In genomic region chr9:137034039-137034708, GRCh38 we compare ENCODE assay signal across 10 cellular contexts. TPM values are rescaled to one million over a fixed set of nuclear protein-coding genes. Genes with fewer than 3 reads are reported as not detected.
DNase-seq lines count a peak whose midpoint lies in the region; ATAC-seq and TF ChIP-seq lines count a peak whose summit lies in the region.
"Had no signal": no experiment of that assay in that cellular context is flagged by ENCODE, and none has a peak within 500 bp of the region (broad histone marks: within the 10 kb centered on the region; RNA-seq: fewer than 3 reads in every experiment).

No MANE protein-coding gene starts in this region.

- POLR2A ChIA-PET in T-cell (lab: Charles Lee) = interaction anchor here in 1 of 2 donors (0.6 kb wide), 2 partner anchors 9 to 46 kb away, joined by 3 read pairs; no protein-coding TSS in a partner anchor

- peak overlapping the region; percentile 39 for H3K4me3 ChIP-seq in lower lobe of right lung

- no peaks in the 10 kb centered on the region for H3K36me3 Mint-ChIP-seq in T-cell

- no peaks in the 10 kb centered on the region for H3K27me3 ChIP-seq in lower lobe of right lung (ENCODE audit: low read depth)

- H3K9me3 Mint-ChIP-seq in T-cell = no peaks in the 10 kb centered on the region

- peak; percentile 7 for ATAC-seq in GM18861 (IDR thresholded peaks at IDR 0.05; ENCODE audit: unreplicated experiment)
- ATAC-seq in T-cell (replicated peaks in 1 of 4) = no peak
- ATAC-seq in lower lobe of right lung = no peak

- CTCF ChIA-PET in T-cell (lab: Charles Lee) = interaction anchor here (0.5 to 1.9 kb wide), 13 partner anchors 9 to 256 kb away, joined by 3 to 19 read pairs (median 5); partner anchors contain the start of genes AJM1 (in 1 of the 2), NPDC1 (in 1 of the 2) and TMEM141 (in 1 of the 2)

- peak overlapping the region; percentile 88 to 93 for H3K27ac Mint-ChIP-seq in T-cell

- H3K36me3 ChIP-seq in lower lobe of right lung = peaks cover 11% of the 10 kb centered on the region

- peaks cover 0 to 2% of the 10 kb centered on the region in 2 donors for H3K27me3 Mint-ChIP-seq in T-cell

- peaks cover 38 to 47% (median 43%) of the 10 kb centered on the region in 3 donors for H3K4me1 Mint-ChIP-seq in T-cell

- no peaks in the 10 kb centered on the region for H3K9me3 ChIP-seq in lower lobe of right lung

- intact Hi-C loops in lower lobe of right lung (cut with DNase I) = no loop called here

- H3K4me3 Mint-ChIP-seq in T-cell = peak overlapping the region; percentile 59 to 82 (median 75)

- no peak for TF ChIP-seq CTCF in lower lobe of right lung (IDR thresholded peaks at IDR 0.05)

- peak overlapping the region; percentile 58 for H3K27ac ChIP-seq in lower lobe of right lung
- H3K27ac ChIP-seq: SK-N-MC had no signal

- DNase-seq in CD1c-positive myeloid dendritic cell (ENCODE audit: extremely low spot score) (peak; percentile 53), T-cell (no peak), lower lobe of right lung (no peak), DMS114 treated with DMSO at 0.1 percent for 48 hours (lab: John Stamatoyannopoulos, UW; ENCODE audit: unreplicated experiment) (no peak), NCI-H526 treated with DMSO at 0.1 percent for 48 hours (lab: John Stamatoyannopoulos, UW) (no peak), ureter (ENCODE audit: low spot score) (no peak)

- H3K4me1 ChIP-seq in lower lobe of right lung = peaks cover 50% of the 10 kb centered on the region

RNA-seq across cellular contexts. Expression of gene FUT7, which starts 2.3 kb away (rescaled TPM):
- total RNA-seq in T-cell (1 to 10 TPM; 1.1 to 7.7 (median 5.1) TPM), lower lobe of right lung (1.1 TPM), ureter (not detected)
- total RNA-seq: fibroblast of villous mesenchyme, myocyte had no signal

RNA-seq across cellular contexts. Expression of gene ABCA2, which starts 6.1 kb away (rescaled TPM):
- total RNA-seq in T-cell (100 to 1,000 TPM in 3 of 5 donors, 10 to 100 TPM in 2; 58.6 to 138 (median 121) TPM), lower lobe of right lung (45.0 TPM), ureter (25.7 TPM)

RNA-seq across cellular contexts. Expression of gene NPDC1, which starts 11.8 kb away (rescaled TPM):
- 10 to 100 TPM; 32.4 to 76.7 (median 57.0) TPM for total RNA-seq in T-cell
- total RNA-seq in lower lobe of right lung = 124 TPM
- 138 TPM for total RNA-seq in ureter

RNA-seq across cellular contexts. Expression of gene ENTPD2, which starts 19.7 kb away (rescaled TPM):
- total RNA-seq in T-cell (under 1 TPM in 1 of 5 donors, not detected in 4; 0.32 TPM), lower lobe of right lung (0.62 TPM), ureter (1.3 TPM)
- total RNA-seq: fibroblast of villous mesenchyme had no signal

RNA-seq across cellular contexts. Expression of gene SAPCD2, which starts 36.2 kb away (rescaled TPM):
- total RNA-seq in T-cell = 1 to 10 TPM in 1 of 5 donors, under 1 TPM in 4; 0.33 to 1.0 (median 0.83) TPM
- 0.86 TPM for total RNA-seq in lower lobe of right lung
- 1.6 TPM for total RNA-seq in ureter
